In the genomic region with DNA sequence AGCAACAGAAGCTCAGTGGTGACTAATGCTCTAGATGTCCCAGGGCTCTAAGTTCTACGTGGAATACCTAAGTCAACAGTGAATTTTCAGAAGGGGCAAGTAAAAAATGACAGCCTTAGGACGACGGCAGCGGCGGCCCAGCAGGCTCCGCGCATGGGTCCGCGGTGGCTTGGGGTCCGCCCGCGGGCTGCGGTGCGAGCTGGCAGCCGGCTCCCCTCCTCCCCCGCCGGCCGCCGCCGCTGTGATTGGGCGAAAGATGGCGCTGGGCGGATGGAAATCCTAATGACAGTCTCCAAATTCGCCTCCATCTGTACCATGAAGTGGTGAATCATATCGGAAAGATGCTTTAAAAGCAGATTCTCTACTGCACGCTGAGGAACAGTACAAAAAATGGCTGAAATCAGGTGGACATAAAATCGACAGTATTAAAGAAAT, we compare ENCODE assay signal across 8 cellular contexts.
DNase-seq lines count a peak whose midpoint lies in the region; ATAC-seq and TF ChIP-seq lines count a peak whose summit lies in the region.

No MANE protein-coding gene starts in this region.

- WGBS in neuronal stem cell (ENCODE audit: extremely low coverage in 2 of 2, insufficient read length in 2 of 2, insufficient replicate concordance in 1 of 2), 2 donors = no CpG with 5 or more reads among the region's 27 CpGs

- peak overlapping the region; percentile 21 for H3K9ac ChIP-seq in neuronal stem cell (ENCODE audit: low read depth, low read length, poor library complexity)

- H3K27ac ChIP-seq in neuronal stem cell (replicated peaks; ENCODE audit: low read length) = no peak overlapping the region

- peaks cover 33% of the 10 kb centered on the region for H3K27me3 Mint-ChIP-seq in activated T-cell treated with anti-CD3 and anti-CD28 coated beads, Interleukin-2, amount 50 U/mL, for 24 hours
- H3K27me3 Mint-ChIP-seq in type B pancreatic cell = peaks cover 13% of the 10 kb centered on the region

- peaks cover 0 to 7% of the 10 kb centered on the region in 2 donors for H3K4me1 ChIP-seq in neuronal stem cell (ENCODE audit: control insufficient read depth in 2 of 2, insufficient read depth in 1 of 2, low read depth in 1 of 2, low read length in 2 of 2)

- no peaks in the 10 kb centered on the region for H3K9me3 ChIP-seq in neuronal stem cell (replicated peaks in 1 of 2; ENCODE audit: control insufficient read depth in 2 of 2, insufficient read depth in 1 of 2, low read depth in 1 of 2, low read length in 2 of 2)

- H3K4me1 Mint-ChIP-seq in activated T-cell treated with anti-CD3 and anti-CD28 coated beads, Interleukin-2, amount 50 U/mL, for 24 hours (ENCODE audit: low read depth) = peaks cover 7% of the 10 kb centered on the region
- peaks cover 19% of the 10 kb centered on the region for H3K4me1 Mint-ChIP-seq in type B pancreatic cell (ENCODE audit: unreplicated experiment)

- in situ Hi-C loops in GM13976 (cut with MboI; ENCODE audit: low sequenced_read_pairs, unreplicated experiment) = no loop called here

- H2BK5ac ChIP-seq in neuronal stem cell (ENCODE audit: low read length) = no peak overlapping the region

- H4K8ac ChIP-seq in neuronal stem cell (ENCODE audit: low read depth, low read length) = no peak overlapping the region

- TF ChIP-seq CTCF in GM13976 (IDR thresholded peaks at IDR 0.05; ENCODE audit: borderline replicate concordance, control extremely low read depth, extremely low read depth, insufficient read depth, missing control alignments) (no peak), fibroblast of the aortic adventitia (IDR thresholded peaks at IDR 0.05; ENCODE audit: insufficient read depth, low read length) (no peak), type B pancreatic cell (conservative IDR thresholded peaks at IDR 0.05) (no peak)

- H3K4me3 ChIP-seq in fibroblast of the aortic adventitia (ENCODE audit: low read depth, low read length) = peak overlapping the region; percentile 66
- peak overlapping the region; percentile 37 to 68 for H3K4me3 ChIP-seq in neuronal stem cell (ENCODE audit: low read length in 2 of 2)

- no peak overlapping the region for H2BK15ac ChIP-seq in neuronal stem cell (ENCODE audit: low read length)

- ATAC-seq in HG02798 (IDR thresholded peaks at IDR 0.05; ENCODE audit: poor library complexity, unreplicated experiment) (no peak), GM21786 (IDR thresholded peaks at IDR 0.05; ENCODE audit: unreplicated experiment) (no peak)

- H2BK120ac ChIP-seq in neuronal stem cell (ENCODE audit: low read depth, low read length) = no peak overlapping the region

- H3K23ac ChIP-seq in neuronal stem cell (ENCODE audit: low read depth, low read length, poor library complexity) = no peak overlapping the region

- H3K36me3 Mint-ChIP-seq in activated T-cell treated with anti-CD3 and anti-CD28 coated beads, Interleukin-2, amount 50 U/mL, for 24 hours (ENCODE audit: low read depth) = no peaks in the 10 kb centered on the region
- H3K36me3 Mint-ChIP-seq in type B pancreatic cell = no peaks in the 10 kb centered on the region

- no peaks in the 10 kb centered on the region for H3K9me3 Mint-ChIP-seq in activated T-cell treated with anti-CD3 and anti-CD28 coated beads, Interleukin-2, amount 50 U/mL, for 24 hours
- no peaks in the 10 kb centered on the region for H3K9me3 Mint-ChIP-seq in type B pancreatic cell

- no peak overlapping the region for H3K18ac ChIP-seq in neuronal stem cell (ENCODE audit: low read length)

- H3K4ac ChIP-seq in neuronal stem cell (ENCODE audit: low read length) = no peak overlapping the region

- no peak overlapping the region for H4K91ac ChIP-seq in neuronal stem cell (ENCODE audit: low read depth, low read length, poor library complexity)

- no peaks in the 10 kb centered on the region for H3K79me1 ChIP-seq in neuronal stem cell (ENCODE audit: low read depth, low read length)

- no peak overlapping the region for H2BK12ac ChIP-seq in neuronal stem cell (ENCODE audit: low read length)

- no peaks in the 10 kb centered on the region for H3K36me3 ChIP-seq in neuronal stem cell (replicated peaks in 1 of 2; ENCODE audit: control insufficient read depth in 2 of 2, insufficient read depth in 2 of 2, low read length in 2 of 2)

- DNase-seq in GM13976 (ENCODE audit: low spot score) (peak; percentile 48), NCI-H2227 treated with DMSO at 0.1 percent for 48 hours (lab: John Stamatoyannopoulos, UW) (peak; percentile 71), fibroblast of the aortic adventitia (ENCODE audit: low read depth) (peak; percentile 58), neuronal stem cell (ENCODE audit: low spot score) (no peak), type B pancreatic cell (ENCODE audit: extremely low spot score, unreplicated experiment) (no peak)
- DNase-seq in activated T-cell treated with anti-CD3 and anti-CD28 coated beads, Interleukin-2, amount 50 U/mL, for 24 hours = peak; percentile 69

- H3K14ac ChIP-seq in neuronal stem cell (ENCODE audit: low read length) = no peak overlapping the region

- H3K27me3 ChIP-seq in neuronal stem cell (ENCODE audit: control insufficient read depth in 3 of 3, insufficient read depth in 3 of 3, low read depth in 1 of 3, low read length in 3 of 3) = peaks cover 0 to 50% (median 0%) of the 10 kb centered on the region in 3 experiments

- no peak overlapping the region for H3K27ac Mint-ChIP-seq in activated T-cell treated with anti-CD3 and anti-CD28 coated beads, Interleukin-2, amount 50 U/mL, for 24 hours
- no peak overlapping the region for H3K27ac Mint-ChIP-seq in type B pancreatic cell

- H2AK5ac ChIP-seq in neuronal stem cell (ENCODE audit: low read depth, low read length) = no peak overlapping the region

- peak overlapping the region; percentile 90 for H2AFZ ChIP-seq in neuronal stem cell (ENCODE audit: low read length)

- H3K4me3 Mint-ChIP-seq in activated T-cell treated with anti-CD3 and anti-CD28 coated beads, Interleukin-2, amount 50 U/mL, for 24 hours = peak overlapping the region; percentile 58
- peak overlapping the region; percentile 80 for H3K4me3 Mint-ChIP-seq in type B pancreatic cell

- H3K4me2 ChIP-seq in neuronal stem cell (ENCODE audit: insufficient read depth, low read length, poor library complexity, severe bottlenecking) = peak overlapping the region; percentile 33

Comparison
In these comparisons a context has a peak if more than half of its experiments do, and no peak if none do; other contexts are left out.
1. DNase-seq: peak in GM13976 (single experiment), NCI-H2227 treated with DMSO at 0.1 percent for 48 hours (single experiment), activated T-cell treated with anti-CD3 and anti-CD28 coated beads, Interleukin-2, amount 50 U/mL, for 24 hours (single experiment) and fibroblast of the aortic adventitia (single experiment); none in neuronal stem cell (single experiment) and type B pancreatic cell (single experiment).